ENCODE assay signal across 13 cellular contexts in genomic region chr5:52469835-52470234, GRCh38.
DNase-seq lines count a peak whose midpoint lies in the region; ATAC-seq lines count a peak whose summit lies in the region.
"Had no signal": no experiment of that assay in that cellular context is flagged by ENCODE, and none has a peak within 500 bp of the region (broad histone marks: within the 10 kb centered on the region; RNA-seq: fewer than 3 reads in every experiment).

No MANE protein-coding gene starts in this region.

- H3K27ac ChIP-seq in mesendoderm (ENCODE audit: low read depth, low read length) = no peak overlapping the region

- H2BK120ac ChIP-seq in mesendoderm (ENCODE audit: low read depth, low read length) = no peak overlapping the region

- no peaks in the 10 kb centered on the region for H3K4me1 ChIP-seq in mesendoderm (ENCODE audit: control insufficient read depth, low read depth, low read length)

- H3K23ac ChIP-seq in mesendoderm (ENCODE audit: low read length) = no peak overlapping the region

- H3K4me1 Mint-ChIP-seq in activated CD4-positive, alpha-beta T cell treated with anti-CD3 and anti-CD28 coated beads, Interleukin-2, amount 10 ng/mL, durations not matched to agents 7 days and 5 days = peaks cover 9% of the 10 kb centered on the region

- H2BK15ac ChIP-seq in mesendoderm (replicated peaks; ENCODE audit: low read depth) = no peak overlapping the region

- H3K36me3 Mint-ChIP-seq in activated CD4-positive, alpha-beta T cell treated with anti-CD3 and anti-CD28 coated beads, Interleukin-2, amount 10 ng/mL, durations not matched to agents 7 days and 5 days (ENCODE audit: low read depth) = no peaks in the 10 kb centered on the region

- POLR2A ChIA-PET in activated CD4-positive, alpha-beta T cell treated with anti-CD3 and anti-CD28 coated beads, Interleukin-2, amount 10 ng/mL, durations not matched to agents 7 days and 5 days (lab: Charles Lee) = no interaction called here

- H2AK5ac ChIP-seq in mesendoderm (ENCODE audit: low read length) = no peak overlapping the region

- CTCF ChIA-PET in activated CD4-positive, alpha-beta T cell treated with anti-CD3 and anti-CD28 coated beads, Interleukin-2, amount 10 ng/mL, durations not matched to agents 7 days and 5 days (lab: Charles Lee) = no interaction called here

- H4K8ac ChIP-seq in mesendoderm (ENCODE audit: low read depth, low read length) = no peak overlapping the region

- no peak overlapping the region for H3K4me2 ChIP-seq in mesendoderm (ENCODE audit: low read length)

- H3K27me3 Mint-ChIP-seq in activated CD4-positive, alpha-beta T cell treated with anti-CD3 and anti-CD28 coated beads, Interleukin-2, amount 10 ng/mL, durations not matched to agents 7 days and 5 days = no peaks in the 10 kb centered on the region

- H3K79me1 ChIP-seq in mesendoderm (ENCODE audit: low read length) = no peaks in the 10 kb centered on the region

- no peak overlapping the region for H3K4me3 ChIP-seq in mesendoderm (ENCODE audit: low read length)

- H3K36me3 ChIP-seq in mesendoderm (ENCODE audit: control insufficient read depth, insufficient read depth, low read length) = no peaks in the 10 kb centered on the region

- DNase-seq in activated CD4-positive, alpha-beta T cell treated with anti-CD3 and anti-CD28 coated beads, Interleukin-2, amount 10 ng/mL, durations not matched to agents 7 days and 5 days = no peak
- DNase-seq in activated CD4-positive, alpha-beta T cell treated with anti-CD3 and anti-CD28 coated beads for 48 hours = no peak
- DNase-seq in RPMI8226 = peak; percentile 15
- DNase-seq in mesendoderm = peak; percentile 24
- no peak for DNase-seq in NCI-H524 (lab: John Stamatoyannopoulos, UW)
- no peak for DNase-seq in NCI-H1092 treated with DMSO at 0.1 percent for 48 hours (lab: John Stamatoyannopoulos, UW)
- DNase-seq: foreskin fibroblast, NCI-H1417, NCI-H510A treated with DMSO at 0.1 percent for 48 hours, Right ventricle myocardium superior, trophoblast cell had no signal

- no CpG with 5 or more reads among the region's 1 CpG for whole genome bisulfite sequencing in mesendoderm (ENCODE audit: extremely low coverage, insufficient coverage, low lambda C conversion rate)

- no peak overlapping the region for H2BK5ac ChIP-seq in mesendoderm (ENCODE audit: low read length)

- H3K18ac ChIP-seq in mesendoderm (ENCODE audit: low read length) = no peak overlapping the region

- no peaks in the 10 kb centered on the region for H3K79me2 ChIP-seq in mesendoderm (ENCODE audit: control insufficient read depth, insufficient read depth, low read length)

- peak overlapping the region; percentile 36 for H3K4me3 Mint-ChIP-seq in activated CD4-positive, alpha-beta T cell treated with anti-CD3 and anti-CD28 coated beads, Interleukin-2, amount 10 ng/mL, durations not matched to agents 7 days and 5 days

- H3K4ac ChIP-seq in mesendoderm (ENCODE audit: low read depth, low read length) = no peak overlapping the region

- ATAC-seq in GM21423 (IDR thresholded peaks at IDR 0.05; ENCODE audit: unreplicated experiment) (peak; percentile 34), GM21529 (IDR thresholded peaks at IDR 0.05; ENCODE audit: unreplicated experiment) (no peak)

- no peaks in the 10 kb centered on the region for H3K9me3 Mint-ChIP-seq in activated CD4-positive, alpha-beta T cell treated with anti-CD3 and anti-CD28 coated beads, Interleukin-2, amount 10 ng/mL, durations not matched to agents 7 days and 5 days

- H4K5ac ChIP-seq in mesendoderm (ENCODE audit: low read length) = no peak overlapping the region

- H3K9ac ChIP-seq in mesendoderm (ENCODE audit: low read length) = no peak overlapping the region

- H3K27me3 ChIP-seq in mesendoderm (ENCODE audit: insufficient read depth, low read length, poor library complexity) = no peaks in the 10 kb centered on the region

- H3K56ac ChIP-seq in mesendoderm (ENCODE audit: low read length) = no peak overlapping the region

- peak overlapping the region; percentile 73 for H3K27ac Mint-ChIP-seq in activated CD4-positive, alpha-beta T cell treated with anti-CD3 and anti-CD28 coated beads, Interleukin-2, amount 10 ng/mL, durations not matched to agents 7 days and 5 days

Comparison
In these comparisons a context has a peak if more than half of its experiments do, and no peak if none do; other contexts are left out.
1. DNase-seq: peak in RPMI8226 (single experiment) and mesendoderm (single experiment); none in activated CD4-positive, alpha-beta T cell treated with anti-CD3 and anti-CD28 coated beads, Interleukin-2, amount 10 ng/mL, durations not matched to agents 7 days and 5 days (single experiment), activated CD4-positive, alpha-beta T cell treated with anti-CD3 and anti-CD28 coated beads for 48 hours (single experiment), NCI-H524 (0 of 2) and NCI-H1092 treated with DMSO at 0.1 percent for 48 hours (single experiment).